21 cellular contexts compared by ENCODE assay signal in the genomic region with DNA sequence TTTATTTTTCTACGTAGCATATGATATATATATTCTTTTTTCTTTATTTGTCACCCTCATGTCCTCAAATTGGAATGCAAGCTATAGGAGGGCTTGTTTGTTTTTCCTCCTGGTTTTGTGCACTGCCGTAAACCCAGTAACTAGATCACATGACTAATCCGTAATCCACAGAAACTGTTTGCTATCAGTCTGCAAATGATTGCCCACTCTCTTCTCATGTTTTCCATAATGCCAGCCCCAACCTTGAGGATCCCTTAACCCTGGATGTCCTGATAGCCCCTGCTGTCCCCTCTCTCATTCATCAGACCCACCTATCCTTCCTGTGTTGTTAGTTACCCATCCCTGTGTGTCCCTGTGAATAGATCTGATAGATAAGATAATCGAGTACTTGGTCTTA.
DNase-seq lines count a peak whose midpoint lies in the region; ATAC-seq, FAIRE-seq and TF ChIP-seq lines count a peak whose summit lies in the region.
"Had no signal": no experiment of that assay in that cellular context is flagged by ENCODE, and none has a peak within 500 bp of the region (broad histone marks: within the 10 kb centered on the region; RNA-seq: fewer than 3 reads in every experiment).

No MANE protein-coding gene starts in this region.

- CTCF ChIA-PET in HepG2 (lab: Yijun Ruan, JAX; ENCODE audit: low intra/inter-chr PET ratio, low total read pairs) (no interaction called here), K562 (lab: Yijun Ruan, JAX; ENCODE audit: low intra/inter-chr PET ratio) (no interaction called here), OCI-LY7 (lab: Charles Lee; ENCODE audit: unreplicated experiment) (no interaction called here)

- H3K9me1 ChIP-seq in K562 (ENCODE audit: control insufficient read depth, insufficient read depth, low read length), result no peaks in the 10 kb centered on the region

- H3K4me1 ChIP-seq in HepG2 (ENCODE audit: insufficient read depth, low read length), result peaks cover 12% of the 10 kb centered on the region
- H3K4me1 ChIP-seq in right lobe of liver, result no peaks in the 10 kb centered on the region
- H3K4me1 ChIP-seq in K562 (replicated peaks in 1 of 2; ENCODE audit: control insufficient read depth in 2 of 2, insufficient read depth in 2 of 2, low read length in 2 of 2), result no peaks in the 10 kb centered on the region
- H3K4me1 ChIP-seq in hepatocyte (ENCODE audit: insufficient read depth), result peaks cover 26% of the 10 kb centered on the region
- no peaks in the 10 kb centered on the region for H3K4me1 ChIP-seq in uterus
- no peaks in the 10 kb centered on the region for H3K4me1 ChIP-seq in OCI-LY7 (ENCODE audit: insufficient read depth, low read length, poor library complexity, severe bottlenecking)

- in situ Hi-C loops in HepG2 (cut with HindIII; ENCODE audit: extremely low pct_ligation_motif_present, low pct_unique_long_range_greater_than_20kb) (no loop called here), K562 (cut with MboI) (no loop called here)

- TF ChIP-seq CTCF in HepG2 (CRISPR knock-in tag; IDR thresholded peaks at IDR 0.05), result no peak
- TF ChIP-seq CTCF in right lobe of liver (IDR thresholded peaks at IDR 0.05), result no peak
- TF ChIP-seq CTCF in K562 (IDR thresholded peaks at IDR 0.05 in 2 of 3, conservative IDR thresholded peaks at IDR 0.05 in 1 of 3; ENCODE audit: insufficient read depth in 2 of 3, low read depth in 1 of 3, low read length in 3 of 3), result no peak
- no peak for TF ChIP-seq CTCF in hepatocyte (IDR thresholded peaks at IDR 0.05; ENCODE audit: poor library complexity)
- no peak for TF ChIP-seq CTCF in uterus (IDR thresholded peaks at IDR 0.05)
- TF ChIP-seq CTCF in OCI-LY7 (conservative IDR thresholded peaks at IDR 0.05; ENCODE audit: low read length), result no peak

- H3K9me2 ChIP-seq in hepatocyte (replicated peaks; ENCODE audit: insufficient read depth), result no peaks in the 10 kb centered on the region
- no peaks in the 10 kb centered on the region for H3K9me2 ChIP-seq in OCI-LY7 (ENCODE audit: insufficient read depth, low read length)

- no peak for TF ChIP-seq POLR2A in HepG2 (IDR thresholded peaks at IDR 0.05; ENCODE audit: insufficient read depth in 1 of 2, low read depth in 2 of 2, low read length in 2 of 2)
- no peak for TF ChIP-seq POLR2A in right lobe of liver (IDR thresholded peaks at IDR 0.05)
- no peak for TF ChIP-seq POLR2A in K562 (conservative IDR thresholded peaks at IDR 0.05)
- TF ChIP-seq POLR2A in uterus (IDR thresholded peaks at IDR 0.05), result no peak

- no peak overlapping the region for H3K9ac ChIP-seq in HepG2 (ENCODE audit: insufficient read depth, low read depth, low read length)
- no peak overlapping the region for H3K9ac ChIP-seq in K562 (ENCODE audit: insufficient read depth in 1 of 2, low read depth in 2 of 2, low read length in 2 of 2)
- H3K9ac ChIP-seq: BLaER1 treated with 17β-estradiol and CSF1 and Interleukin-3, amounts not matched to agents 10 nM and 100 nM had no signal

- no peak overlapping the region for H2AFZ ChIP-seq in HepG2 (ENCODE audit: low read length)
- H2AFZ ChIP-seq in K562 (ENCODE audit: low read depth, low read length), result no peak overlapping the region
- H2AFZ ChIP-seq in hepatocyte, result no peak overlapping the region
- no peak overlapping the region for H2AFZ ChIP-seq in OCI-LY7 (ENCODE audit: low read length)

- H4K20me1 ChIP-seq in HepG2 (ENCODE audit: insufficient read depth, low read length) (no peaks in the 10 kb centered on the region), K562 (replicated peaks; ENCODE audit: control insufficient read depth, insufficient read depth, low read length) (no peaks in the 10 kb centered on the region; the same call in 1 of the 2 replicates), hepatocyte (ENCODE audit: insufficient read depth, poor library complexity, severe bottlenecking) (no peaks in the 10 kb centered on the region), OCI-LY7 (ENCODE audit: insufficient read depth, low read length) (no peaks in the 10 kb centered on the region)

- ATAC-seq in HepG2 (no peak), right lobe of liver (no peak), K562 (no peak), HG03432 (IDR thresholded peaks at IDR 0.05; ENCODE audit: unreplicated experiment) (no peak)
- ATAC-seq: stimulated activated naive B cell treated with anti-CD40 and anti-IgM and Interleukin-4, amounts not matched to agents 10 μg/mL and 1 μg/mL and 100 μg/mL, for 72 hours had no signal

- intact Hi-C loops in HepG2 (cut with micrococcal nuclease; ENCODE audit: unreplicated experiment) (no loop called here), right lobe of liver (cut with DNase I) (no loop called here), K562 (cut with micrococcal nuclease) (no loop called here), uterus (cut with DNase I; ENCODE audit: low total_unique reads) (no loop called here), OCI-LY7 (cut with micrococcal nuclease; ENCODE audit: unreplicated experiment) (no loop called here)

- H3K36me3 ChIP-seq in HepG2 (replicated peaks in 1 of 2; ENCODE audit: control insufficient read depth in 1 of 2, insufficient read depth in 2 of 2, low read length in 2 of 2), result no peaks in the 10 kb centered on the region; a peak in 2 of 5 replicates
- peaks cover 0 to 3% (median 0%) of the 10 kb centered on the region in 4 donors for H3K36me3 ChIP-seq in right lobe of liver
- no peaks in the 10 kb centered on the region for H3K36me3 ChIP-seq in K562 (ENCODE audit: control insufficient read depth, insufficient read depth, low read length)
- H3K36me3 ChIP-seq in hepatocyte (replicated peaks; ENCODE audit: insufficient read depth, low read depth), result no peaks in the 10 kb centered on the region
- no peaks in the 10 kb centered on the region for H3K36me3 ChIP-seq in uterus
- H3K36me3 ChIP-seq in OCI-LY7 (ENCODE audit: insufficient read depth, low read length), result no peaks in the 10 kb centered on the region
- H3K36me3 ChIP-seq: BLaER1 treated with 17β-estradiol and CSF1 and Interleukin-3, amounts not matched to agents 10 nM and 100 nM; cardiac muscle cell; tibial artery had no signal

- no peaks in the 10 kb centered on the region for H3K79me2 ChIP-seq in HepG2 (ENCODE audit: insufficient read depth, low read length)
- H3K79me2 ChIP-seq in K562 (ENCODE audit: control insufficient read depth, insufficient read depth, low read length), result no peaks in the 10 kb centered on the region
- peaks cover 10% of the 10 kb centered on the region for H3K79me2 ChIP-seq in hepatocyte
- H3K79me2 ChIP-seq in OCI-LY7 (ENCODE audit: insufficient read depth, low read depth, low read length), result no peaks in the 10 kb centered on the region

- H3K27me3 ChIP-seq in HepG2 (ENCODE audit: control insufficient read depth in 1 of 2, insufficient read depth in 2 of 2, low read length in 2 of 2) (no peaks in the 10 kb centered on the region), right lobe of liver (no peaks in the 10 kb centered on the region), K562 (ENCODE audit: control insufficient read depth in 2 of 2, insufficient read depth in 2 of 2, low read length in 2 of 2) (peaks cover 10 to 48% of the 10 kb centered on the region in 2 experiments), hepatocyte (no peaks in the 10 kb centered on the region), uterus (no peaks in the 10 kb centered on the region)
- H3K27me3 ChIP-seq: BLaER1 treated with 17β-estradiol and CSF1 and Interleukin-3, amounts not matched to agents 10 nM and 100 nM; cardiac muscle cell; tibial artery had no signal

- TF ChIP-seq RAD21 in HepG2 (CRISPR knock-in tag; IDR thresholded peaks at IDR 0.05) (no peak), K562 (CRISPR knock-in tag; conservative IDR thresholded peaks at IDR 0.05 in 1 of 2, IDR thresholded peaks at IDR 0.05 in 1 of 2) (no peak)

- POLR2A ChIA-PET in HepG2 (lab: Yijun Ruan, JAX), result no interaction called here
- POLR2A ChIA-PET in K562 (lab: Yijun Ruan, JAX), result interaction anchor here (0.6 kb wide), 1 partner anchor 1653 kb away, joined by 3 read pairs; no protein-coding TSS in a partner anchor
- POLR2A ChIA-PET in OCI-LY7 (lab: Charles Lee), result no interaction called here

- H3K9me3 ChIP-seq in HepG2 (ENCODE audit: low read length), result no peaks in the 10 kb centered on the region
- H3K9me3 ChIP-seq in right lobe of liver, result no peaks in the 10 kb centered on the region
- no peaks in the 10 kb centered on the region for H3K9me3 ChIP-seq in K562 (replicated peaks; ENCODE audit: control insufficient read depth, insufficient read depth, low read depth, low read length)
- no peaks in the 10 kb centered on the region for H3K9me3 ChIP-seq in hepatocyte (ENCODE audit: low read depth)
- H3K9me3 ChIP-seq in uterus, result no peaks in the 10 kb centered on the region
- no peaks in the 10 kb centered on the region for H3K9me3 ChIP-seq in OCI-LY7 (ENCODE audit: low read length)
- H3K9me3 ChIP-seq: BLaER1 treated with 17β-estradiol and CSF1 and Interleukin-3, amounts not matched to agents 10 nM and 100 nM; tibial artery had no signal

- no peak overlapping the region for H3K27ac ChIP-seq in HepG2 (ENCODE audit: extremely low read length, insufficient read depth, low read length)
- H3K27ac ChIP-seq in right lobe of liver, result no peak overlapping the region
- H3K27ac ChIP-seq in K562 (ENCODE audit: extremely low read depth, low read depth, low read length), result no peak overlapping the region
- peak overlapping the region; percentile 86 for H3K27ac ChIP-seq in hepatocyte
- H3K27ac ChIP-seq in uterus, result peak overlapping the region; percentile 15 to 82
- no peak overlapping the region for H3K27ac ChIP-seq in OCI-LY7 (ENCODE audit: low read depth, low read length, poor library complexity, severe bottlenecking)
- H3K27ac ChIP-seq: BLaER1 treated with 17β-estradiol and CSF1 and Interleukin-3, amounts not matched to agents 10 nM and 100 nM; cardiac muscle cell; tibial artery had no signal

- BruUV-seq in HepG2 (replicated peaks; lab: Mats Ljungman, UMichigan) (no TSS peak), K562 (replicated peaks; lab: Mats Ljungman, UMichigan) (no TSS peak), OCI-LY7 (replicated peaks; lab: Mats Ljungman, UMichigan) (no TSS peak)

- TF ChIP-seq EP300 in HepG2 (IDR thresholded peaks at IDR 0.05; ENCODE audit: low read depth in 2 of 2, low read length in 2 of 2), result no peak
- no peak for TF ChIP-seq EP300 in HepG2 (CRISPR knock-in tag; IDR thresholded peaks at IDR 0.05; ENCODE audit: borderline replicate concordance)
- no peak for TF ChIP-seq EP300 in K562 (IDR thresholded peaks at IDR 0.05; ENCODE audit: low read length)

- DNase-seq in HepG2 (ENCODE audit: low spot score), result peak; percentile 12
- DNase-seq in right lobe of liver, result no peak
- no peak for DNase-seq in K562 (ENCODE audit: extremely low read depth in 1 of 4, low spot score in 3 of 4)
- peak; percentile 47 for DNase-seq in hepatocyte (ENCODE audit: low spot score)
- no peak for DNase-seq in uterus
- DNase-seq in NCI-H526 (lab: John Stamatoyannopoulos, UW), result no peak
- no peak for DNase-seq in OCI-LY7 (ENCODE audit: low spot score)
- DNase-seq: activated CD4-positive, CD25-positive, alpha-beta regulatory T cell; activated naive CD8-positive, alpha-beta T cell treated with anti-CD3 and anti-CD28 coated beads, Interleukin-2, amount 10 ng/mL, durations not matched to agents 7 days and 5 days; hippocampal formation; MM.1S; NCI-H187; nephron progenitor cell; SHP77 treated with DMSO at 0.1 percent for 48 hours; stimulated activated naive B cell treated with anti-CD40 and anti-IgM and Interleukin-4, amounts not matched to agents 10 μg/mL and 1 μg/mL and 100 μg/mL, for 72 hours; T-helper 2 cell; tibial artery had no signal

- no peak overlapping the region for H3K4me2 ChIP-seq in HepG2 (ENCODE audit: low read depth, low read length)
- no peak overlapping the region for H3K4me2 ChIP-seq in K562 (ENCODE audit: insufficient read depth, low read length)
- peak overlapping the region; percentile 30 for H3K4me2 ChIP-seq in hepatocyte
- H3K4me2 ChIP-seq in OCI-LY7 (ENCODE audit: low read length), result no peak overlapping the region
- H3K4me2 ChIP-seq: BLaER1 treated with 17β-estradiol and CSF1 and Interleukin-3, amounts not matched to agents 10 nM and 100 nM had no signal

- WGBS in HepG2 (ENCODE audit: low lambda C conversion rate), result 67% methylated on average over 4 of the region's 4 CpGs
- WGBS in right lobe of liver (ENCODE audit: insufficient coverage, low coverage, low lambda C conversion rate, missing lambda C conversion rate), result 61% methylated on average over 4 of the region's 4 CpGs
- WGBS in K562 (ENCODE audit: insufficient coverage, low coverage, missing lambda C conversion rate), result 16% methylated on average over 4 of the region's 4 CpGs
- 39% methylated on average over 4 of the region's 4 CpGs for WGBS in hepatocyte (ENCODE audit: low lambda C conversion rate, missing lambda C conversion rate)

- FAIRE-seq in HepG2 (lab: Jason Lieb, UNC) (no peak), K562 (lab: Jason Lieb, UNC) (no peak)
- FAIRE-seq: G401.6 had no signal

- H3K4me3 ChIP-seq in HepG2 (replicated peaks in 1 of 3; ENCODE audit: insufficient read depth in 1 of 3, low read depth in 2 of 3, low read length in 3 of 3) (no peak overlapping the region), right lobe of liver (no peak overlapping the region), K562 (no peak overlapping the region), hepatocyte (no peak overlapping the region), uterus (no peak overlapping the region), OCI-LY7 (ENCODE audit: low read depth, low read length, poor library complexity, severe bottlenecking) (no peak overlapping the region)
- H3K4me3 ChIP-seq: BLaER1 treated with 17β-estradiol and CSF1 and Interleukin-3, amounts not matched to agents 10 nM and 100 nM; cardiac muscle cell; tibial artery had no signal

Comparison
In these comparisons a context has a peak if more than half of its experiments do, and no peak if none do; other contexts are left out.
1. DNase-seq: peak in HepG2 (single experiment) and hepatocyte (single experiment); none in right lobe of liver (0 of 3), K562 (0 of 4), uterus (0 of 2), NCI-H526 (0 of 2) and OCI-LY7 (single experiment).
2. H3K27ac ChIP-seq: peak in hepatocyte (single experiment) and uterus (2 of 2); none in HepG2 (single experiment), right lobe of liver (0 of 3), K562 (single experiment) and OCI-LY7 (single experiment).